1 cellular context compared by ENCODE assay signal in the genomic region with DNA sequence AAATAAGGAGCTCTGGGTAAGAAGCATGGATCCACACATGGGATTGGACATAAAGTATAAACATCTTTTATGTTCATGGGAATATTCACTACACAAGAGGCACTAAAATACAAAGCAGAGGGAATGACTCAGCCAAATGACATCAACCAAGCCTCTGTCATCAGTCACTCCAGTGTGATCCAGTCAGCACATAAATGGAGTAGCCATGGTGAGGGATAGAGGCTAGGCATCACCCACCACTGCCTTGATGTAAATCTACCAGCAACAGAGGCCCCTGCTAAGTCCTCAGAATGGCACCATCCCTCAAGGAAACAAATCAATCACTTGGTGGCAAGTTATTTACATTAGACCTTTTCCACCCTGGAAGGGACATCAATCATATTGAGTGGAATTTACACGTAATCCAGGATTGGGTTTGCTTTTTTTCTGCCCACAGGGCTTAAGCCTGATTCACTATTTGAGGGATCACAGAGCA.
TF ChIP-seq lines count a peak whose summit lies in the region.

No MANE protein-coding gene starts in this region.

TF ChIP-seq in K562, 482 proteins besides CTCF, POLR2A, EP300 and RAD21 (continued from another document and continues in another):
- TF ChIP-seq PURB (CRISPR knock-in tag; IDR thresholded peaks at IDR 0.05; ENCODE audit: low read depth) (no peak), HMG20A (CRISPR knock-in tag; conservative IDR thresholded peaks at IDR 0.05) (no peak), HMGN3 (IDR thresholded peaks at IDR 0.05; ENCODE audit: borderline replicate concordance, extremely low read depth, insufficient read length, low read depth, low read length) (no peak), ZNF347 (CRISPR knock-in tag; IDR thresholded peaks at IDR 0.05; ENCODE audit: low read depth) (no peak), RBM15 (IDR thresholded peaks at IDR 0.05; ENCODE audit: insufficient read depth, low read length) (no peak), ZNF75A (CRISPR knock-in tag; IDR thresholded peaks at IDR 0.05) (0 out of 2 replicates have a peak, but pooled peaks have one; percentile 23), KDM5B (IDR thresholded peaks at IDR 0.05; ENCODE audit: insufficient replicate concordance, low read depth, low read length) (no peak), PTRF (tag; IDR thresholded peaks at IDR 0.05) (no peak), ZNF778 (CRISPR knock-in tag; IDR thresholded peaks at IDR 0.05) (no peak), ARHGAP35 (IDR thresholded peaks at IDR 0.05; ENCODE audit: partially characterized antibody) (no peak), TCF7 (IDR thresholded peaks at IDR 0.05; ENCODE audit: borderline replicate concordance) (no peak), NFYB (IDR thresholded peaks at IDR 0.05; ENCODE audit: extremely low read depth, insufficient read length) (no peak), HMG20B (CRISPR knock-in tag; IDR thresholded peaks at IDR 0.05) (no peak), ZNF79 (CRISPR knock-in tag; IDR thresholded peaks at IDR 0.05; ENCODE audit: low read depth) (no peak), NR4A1 (CRISPR knock-in tag; IDR thresholded peaks at IDR 0.05) (no peak), NR4A1 (tag; IDR thresholded peaks at IDR 0.05) (0 out of 2 replicates have a peak, but pooled peaks have one; percentile 11), ARID1B (IDR thresholded peaks at IDR 0.05) (peak; percentile 22; the same call in 1 of the 2 replicates), PML (IDR thresholded peaks at IDR 0.05; ENCODE audit: low read length) (no peak), BRCA1 (IDR thresholded peaks at IDR 0.05) (no peak), BRCA1 (CRISPR knock-in tag; IDR thresholded peaks at IDR 0.05) (no peak), ZNF77 (CRISPR knock-in tag; IDR thresholded peaks at IDR 0.05) (no peak), ZNF586 (CRISPR knock-in tag; conservative IDR thresholded peaks at IDR 0.05) (no peak), ZNF165 (CRISPR knock-in tag; IDR thresholded peaks at IDR 0.05; ENCODE audit: borderline replicate concordance) (no peak), MTF1 (CRISPR knock-in tag; IDR thresholded peaks at IDR 0.05; ENCODE audit: borderline replicate concordance) (no peak), NFE2L1 (tag; IDR thresholded peaks at IDR 0.05; ENCODE audit: borderline replicate concordance, low read depth) (peak; percentile 83), ZNF830 (CRISPR knock-in tag; IDR thresholded peaks at IDR 0.05) (no peak), C11orf30 (IDR thresholded peaks at IDR 0.05; ENCODE audit: low read depth) (peak; percentile 86), MAFG (tag; conservative IDR thresholded peaks at IDR 0.05) (peak; percentile 95), SUPT5H (IDR thresholded peaks at IDR 0.05) (no peak), ZNF324 (CRISPR knock-in tag; IDR thresholded peaks at IDR 0.05) (no peak)
- TF ChIP-seq, protein P1, sequence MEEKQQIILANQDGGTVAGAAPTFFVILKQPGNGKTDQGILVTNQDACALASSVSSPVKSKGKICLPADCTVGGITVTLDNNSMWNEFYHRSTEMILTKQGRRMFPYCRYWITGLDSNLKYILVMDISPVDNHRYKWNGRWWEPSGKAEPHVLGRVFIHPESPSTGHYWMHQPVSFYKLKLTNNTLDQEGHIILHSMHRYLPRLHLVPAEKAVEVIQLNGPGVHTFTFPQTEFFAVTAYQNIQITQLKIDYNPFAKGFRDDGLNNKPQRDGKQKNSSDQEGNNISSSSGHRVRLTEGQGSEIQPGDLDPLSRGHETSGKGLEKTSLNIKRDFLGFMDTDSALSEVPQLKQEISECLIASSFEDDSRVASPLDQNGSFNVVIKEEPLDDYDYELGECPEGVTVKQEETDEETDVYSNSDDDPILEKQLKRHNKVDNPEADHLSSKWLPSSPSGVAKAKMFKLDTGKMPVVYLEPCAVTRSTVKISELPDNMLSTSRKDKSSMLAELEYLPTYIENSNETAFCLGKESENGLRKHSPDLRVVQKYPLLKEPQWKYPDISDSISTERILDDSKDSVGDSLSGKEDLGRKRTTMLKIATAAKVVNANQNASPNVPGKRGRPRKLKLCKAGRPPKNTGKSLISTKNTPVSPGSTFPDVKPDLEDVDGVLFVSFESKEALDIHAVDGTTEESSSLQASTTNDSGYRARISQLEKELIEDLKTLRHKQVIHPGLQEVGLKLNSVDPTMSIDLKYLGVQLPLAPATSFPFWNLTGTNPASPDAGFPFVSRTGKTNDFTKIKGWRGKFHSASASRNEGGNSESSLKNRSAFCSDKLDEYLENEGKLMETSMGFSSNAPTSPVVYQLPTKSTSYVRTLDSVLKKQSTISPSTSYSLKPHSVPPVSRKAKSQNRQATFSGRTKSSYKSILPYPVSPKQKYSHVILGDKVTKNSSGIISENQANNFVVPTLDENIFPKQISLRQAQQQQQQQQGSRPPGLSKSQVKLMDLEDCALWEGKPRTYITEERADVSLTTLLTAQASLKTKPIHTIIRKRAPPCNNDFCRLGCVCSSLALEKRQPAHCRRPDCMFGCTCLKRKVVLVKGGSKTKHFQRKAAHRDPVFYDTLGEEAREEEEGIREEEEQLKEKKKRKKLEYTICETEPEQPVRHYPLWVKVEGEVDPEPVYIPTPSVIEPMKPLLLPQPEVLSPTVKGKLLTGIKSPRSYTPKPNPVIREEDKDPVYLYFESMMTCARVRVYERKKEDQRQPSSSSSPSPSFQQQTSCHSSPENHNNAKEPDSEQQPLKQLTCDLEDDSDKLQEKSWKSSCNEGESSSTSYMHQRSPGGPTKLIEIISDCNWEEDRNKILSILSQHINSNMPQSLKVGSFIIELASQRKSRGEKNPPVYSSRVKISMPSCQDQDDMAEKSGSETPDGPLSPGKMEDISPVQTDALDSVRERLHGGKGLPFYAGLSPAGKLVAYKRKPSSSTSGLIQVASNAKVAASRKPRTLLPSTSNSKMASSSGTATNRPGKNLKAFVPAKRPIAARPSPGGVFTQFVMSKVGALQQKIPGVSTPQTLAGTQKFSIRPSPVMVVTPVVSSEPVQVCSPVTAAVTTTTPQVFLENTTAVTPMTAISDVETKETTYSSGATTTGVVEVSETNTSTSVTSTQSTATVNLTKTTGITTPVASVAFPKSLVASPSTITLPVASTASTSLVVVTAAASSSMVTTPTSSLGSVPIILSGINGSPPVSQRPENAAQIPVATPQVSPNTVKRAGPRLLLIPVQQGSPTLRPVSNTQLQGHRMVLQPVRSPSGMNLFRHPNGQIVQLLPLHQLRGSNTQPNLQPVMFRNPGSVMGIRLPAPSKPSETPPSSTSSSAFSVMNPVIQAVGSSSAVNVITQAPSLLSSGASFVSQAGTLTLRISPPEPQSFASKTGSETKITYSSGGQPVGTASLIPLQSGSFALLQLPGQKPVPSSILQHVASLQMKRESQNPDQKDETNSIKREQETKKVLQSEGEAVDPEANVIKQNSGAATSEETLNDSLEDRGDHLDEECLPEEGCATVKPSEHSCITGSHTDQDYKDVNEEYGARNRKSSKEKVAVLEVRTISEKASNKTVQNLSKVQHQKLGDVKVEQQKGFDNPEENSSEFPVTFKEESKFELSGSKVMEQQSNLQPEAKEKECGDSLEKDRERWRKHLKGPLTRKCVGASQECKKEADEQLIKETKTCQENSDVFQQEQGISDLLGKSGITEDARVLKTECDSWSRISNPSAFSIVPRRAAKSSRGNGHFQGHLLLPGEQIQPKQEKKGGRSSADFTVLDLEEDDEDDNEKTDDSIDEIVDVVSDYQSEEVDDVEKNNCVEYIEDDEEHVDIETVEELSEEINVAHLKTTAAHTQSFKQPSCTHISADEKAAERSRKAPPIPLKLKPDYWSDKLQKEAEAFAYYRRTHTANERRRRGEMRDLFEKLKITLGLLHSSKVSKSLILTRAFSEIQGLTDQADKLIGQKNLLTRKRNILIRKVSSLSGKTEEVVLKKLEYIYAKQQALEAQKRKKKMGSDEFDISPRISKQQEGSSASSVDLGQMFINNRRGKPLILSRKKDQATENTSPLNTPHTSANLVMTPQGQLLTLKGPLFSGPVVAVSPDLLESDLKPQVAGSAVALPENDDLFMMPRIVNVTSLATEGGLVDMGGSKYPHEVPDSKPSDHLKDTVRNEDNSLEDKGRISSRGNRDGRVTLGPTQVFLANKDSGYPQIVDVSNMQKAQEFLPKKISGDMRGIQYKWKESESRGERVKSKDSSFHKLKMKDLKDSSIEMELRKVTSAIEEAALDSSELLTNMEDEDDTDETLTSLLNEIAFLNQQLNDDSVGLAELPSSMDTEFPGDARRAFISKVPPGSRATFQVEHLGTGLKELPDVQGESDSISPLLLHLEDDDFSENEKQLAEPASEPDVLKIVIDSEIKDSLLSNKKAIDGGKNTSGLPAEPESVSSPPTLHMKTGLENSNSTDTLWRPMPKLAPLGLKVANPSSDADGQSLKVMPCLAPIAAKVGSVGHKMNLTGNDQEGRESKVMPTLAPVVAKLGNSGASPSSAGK (IDR thresholded peaks at IDR 0.05), result no peak
- TF ChIP-seq, protein P2, sequence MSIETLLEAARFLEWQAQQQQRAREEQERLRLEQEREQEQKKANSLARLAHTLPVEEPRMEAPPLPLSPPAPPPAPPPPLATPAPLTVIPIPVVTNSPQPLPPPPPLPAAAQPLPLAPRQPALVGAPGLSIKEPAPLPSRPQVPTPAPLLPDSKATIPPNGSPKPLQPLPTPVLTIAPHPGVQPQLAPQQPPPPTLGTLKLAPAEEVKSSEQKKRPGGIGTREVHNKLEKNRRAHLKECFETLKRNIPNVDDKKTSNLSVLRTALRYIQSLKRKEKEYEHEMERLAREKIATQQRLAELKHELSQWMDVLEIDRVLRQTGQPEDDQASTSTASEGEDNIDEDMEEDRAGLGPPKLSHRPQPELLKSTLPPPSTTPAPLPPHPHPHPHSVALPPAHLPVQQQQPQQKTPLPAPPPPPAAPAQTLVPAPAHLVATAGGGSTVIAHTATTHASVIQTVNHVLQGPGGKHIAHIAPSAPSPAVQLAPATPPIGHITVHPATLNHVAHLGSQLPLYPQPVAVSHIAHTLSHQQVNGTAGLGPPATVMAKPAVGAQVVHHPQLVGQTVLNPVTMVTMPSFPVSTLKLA (conservative IDR thresholded peaks at IDR 0.05), result no peak
- TF ChIP-seq, protein P3, sequence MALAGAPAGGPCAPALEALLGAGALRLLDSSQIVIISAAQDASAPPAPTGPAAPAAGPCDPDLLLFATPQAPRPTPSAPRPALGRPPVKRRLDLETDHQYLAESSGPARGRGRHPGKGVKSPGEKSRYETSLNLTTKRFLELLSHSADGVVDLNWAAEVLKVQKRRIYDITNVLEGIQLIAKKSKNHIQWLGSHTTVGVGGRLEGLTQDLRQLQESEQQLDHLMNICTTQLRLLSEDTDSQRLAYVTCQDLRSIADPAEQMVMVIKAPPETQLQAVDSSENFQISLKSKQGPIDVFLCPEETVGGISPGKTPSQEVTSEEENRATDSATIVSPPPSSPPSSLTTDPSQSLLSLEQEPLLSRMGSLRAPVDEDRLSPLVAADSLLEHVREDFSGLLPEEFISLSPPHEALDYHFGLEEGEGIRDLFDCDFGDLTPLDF (CRISPR knock-in tag; IDR thresholded peaks at IDR 0.05), result no peak
- TF ChIP-seq, protein P4, sequence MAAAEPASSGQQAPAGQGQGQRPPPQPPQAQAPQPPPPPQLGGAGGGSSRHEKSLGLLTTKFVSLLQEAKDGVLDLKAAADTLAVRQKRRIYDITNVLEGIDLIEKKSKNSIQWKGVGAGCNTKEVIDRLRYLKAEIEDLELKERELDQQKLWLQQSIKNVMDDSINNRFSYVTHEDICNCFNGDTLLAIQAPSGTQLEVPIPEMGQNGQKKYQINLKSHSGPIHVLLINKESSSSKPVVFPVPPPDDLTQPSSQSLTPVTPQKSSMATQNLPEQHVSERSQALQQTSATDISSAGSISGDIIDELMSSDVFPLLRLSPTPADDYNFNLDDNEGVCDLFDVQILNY (CRISPR knock-in tag; IDR thresholded peaks at IDR 0.05), result no peak
- TF ChIP-seq, protein P5, sequence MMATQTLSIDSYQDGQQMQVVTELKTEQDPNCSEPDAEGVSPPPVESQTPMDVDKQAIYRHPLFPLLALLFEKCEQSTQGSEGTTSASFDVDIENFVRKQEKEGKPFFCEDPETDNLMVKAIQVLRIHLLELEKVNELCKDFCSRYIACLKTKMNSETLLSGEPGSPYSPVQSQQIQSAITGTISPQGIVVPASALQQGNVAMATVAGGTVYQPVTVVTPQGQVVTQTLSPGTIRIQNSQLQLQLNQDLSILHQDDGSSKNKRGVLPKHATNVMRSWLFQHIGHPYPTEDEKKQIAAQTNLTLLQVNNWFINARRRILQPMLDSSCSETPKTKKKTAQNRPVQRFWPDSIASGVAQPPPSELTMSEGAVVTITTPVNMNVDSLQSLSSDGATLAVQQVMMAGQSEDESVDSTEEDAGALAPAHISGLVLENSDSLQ (IDR thresholded peaks at IDR 0.05), result peak; percentile 73; the same call in 1 of the 2 replicates
- TF ChIP-seq, protein P6, sequence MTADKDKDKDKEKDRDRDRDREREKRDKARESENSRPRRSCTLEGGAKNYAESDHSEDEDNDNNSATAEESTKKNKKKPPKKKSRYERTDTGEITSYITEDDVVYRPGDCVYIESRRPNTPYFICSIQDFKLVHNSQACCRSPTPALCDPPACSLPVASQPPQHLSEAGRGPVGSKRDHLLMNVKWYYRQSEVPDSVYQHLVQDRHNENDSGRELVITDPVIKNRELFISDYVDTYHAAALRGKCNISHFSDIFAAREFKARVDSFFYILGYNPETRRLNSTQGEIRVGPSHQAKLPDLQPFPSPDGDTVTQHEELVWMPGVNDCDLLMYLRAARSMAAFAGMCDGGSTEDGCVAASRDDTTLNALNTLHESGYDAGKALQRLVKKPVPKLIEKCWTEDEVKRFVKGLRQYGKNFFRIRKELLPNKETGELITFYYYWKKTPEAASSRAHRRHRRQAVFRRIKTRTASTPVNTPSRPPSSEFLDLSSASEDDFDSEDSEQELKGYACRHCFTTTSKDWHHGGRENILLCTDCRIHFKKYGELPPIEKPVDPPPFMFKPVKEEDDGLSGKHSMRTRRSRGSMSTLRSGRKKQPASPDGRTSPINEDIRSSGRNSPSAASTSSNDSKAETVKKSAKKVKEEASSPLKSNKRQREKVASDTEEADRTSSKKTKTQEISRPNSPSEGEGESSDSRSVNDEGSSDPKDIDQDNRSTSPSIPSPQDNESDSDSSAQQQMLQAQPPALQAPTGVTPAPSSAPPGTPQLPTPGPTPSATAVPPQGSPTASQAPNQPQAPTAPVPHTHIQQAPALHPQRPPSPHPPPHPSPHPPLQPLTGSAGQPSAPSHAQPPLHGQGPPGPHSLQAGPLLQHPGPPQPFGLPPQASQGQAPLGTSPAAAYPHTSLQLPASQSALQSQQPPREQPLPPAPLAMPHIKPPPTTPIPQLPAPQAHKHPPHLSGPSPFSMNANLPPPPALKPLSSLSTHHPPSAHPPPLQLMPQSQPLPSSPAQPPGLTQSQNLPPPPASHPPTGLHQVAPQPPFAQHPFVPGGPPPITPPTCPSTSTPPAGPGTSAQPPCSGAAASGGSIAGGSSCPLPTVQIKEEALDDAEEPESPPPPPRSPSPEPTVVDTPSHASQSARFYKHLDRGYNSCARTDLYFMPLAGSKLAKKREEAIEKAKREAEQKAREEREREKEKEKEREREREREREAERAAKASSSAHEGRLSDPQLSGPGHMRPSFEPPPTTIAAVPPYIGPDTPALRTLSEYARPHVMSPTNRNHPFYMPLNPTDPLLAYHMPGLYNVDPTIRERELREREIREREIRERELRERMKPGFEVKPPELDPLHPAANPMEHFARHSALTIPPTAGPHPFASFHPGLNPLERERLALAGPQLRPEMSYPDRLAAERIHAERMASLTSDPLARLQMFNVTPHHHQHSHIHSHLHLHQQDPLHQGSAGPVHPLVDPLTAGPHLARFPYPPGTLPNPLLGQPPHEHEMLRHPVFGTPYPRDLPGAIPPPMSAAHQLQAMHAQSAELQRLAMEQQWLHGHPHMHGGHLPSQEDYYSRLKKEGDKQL (CRISPR knock-in tag; IDR thresholded peaks at IDR 0.05; ENCODE audit: borderline replicate concordance), result no peak
- TF ChIP-seq, protein P7, sequence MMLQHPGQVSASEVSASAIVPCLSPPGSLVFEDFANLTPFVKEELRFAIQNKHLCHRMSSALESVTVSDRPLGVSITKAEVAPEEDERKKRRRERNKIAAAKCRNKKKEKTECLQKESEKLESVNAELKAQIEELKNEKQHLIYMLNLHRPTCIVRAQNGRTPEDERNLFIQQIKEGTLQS (IDR thresholded peaks at IDR 0.05), result peak; percentile 84
- TF ChIP-seq, protein P7 (CRISPR knock-in tag; conservative IDR thresholded peaks at IDR 0.05), result no peak
